Comparison of ENCODE assay signal across 28 cellular contexts in the genomic region with DNA sequence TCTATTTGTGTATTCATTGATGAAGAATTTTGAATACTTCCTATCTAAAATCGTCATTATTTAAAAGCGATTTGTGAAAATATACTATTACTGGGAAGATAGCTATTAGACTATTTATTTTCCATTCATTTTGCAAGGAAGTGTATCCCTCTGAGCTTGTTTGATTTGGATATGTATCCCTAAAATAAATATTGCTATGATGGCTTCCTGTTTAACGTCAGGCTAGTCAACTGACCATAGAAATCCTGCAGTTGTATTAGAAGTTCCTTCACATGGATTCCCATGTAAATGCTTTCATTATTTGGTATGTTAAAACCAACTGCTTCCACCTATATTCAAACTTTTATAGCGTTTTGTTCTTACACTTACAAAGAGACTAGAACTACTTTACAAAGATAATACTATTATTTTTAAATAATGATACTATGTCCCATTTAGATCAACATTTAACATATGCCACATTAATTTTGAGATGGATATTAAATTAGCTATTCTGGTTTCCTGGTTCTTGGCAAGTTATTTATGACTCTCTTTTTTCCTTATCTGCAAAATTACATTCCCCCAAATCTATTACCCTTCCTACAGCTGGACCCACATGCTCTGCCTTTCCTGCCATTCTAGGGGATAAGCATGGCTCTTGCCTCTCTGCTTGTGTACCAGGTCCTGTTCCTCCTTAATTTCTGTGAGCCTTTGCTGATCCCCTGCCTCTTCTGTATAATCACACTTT.
"Had no signal": no experiment of that assay in that cellular context is flagged by ENCODE, and none has a peak within 500 bp of the region (broad histone marks: within the 10 kb centered on the region; RNA-seq: fewer than 3 reads in every experiment).

No MANE protein-coding gene starts in this region.

- H3K27ac Mint-ChIP-seq: activated CD4-positive, alpha-beta memory T cell treated with anti-CD3 and anti-CD28 coated beads for 36 hours; activated CD4-positive, alpha-beta T cell treated with anti-CD3 and anti-CD28 coated beads, Interleukin-2, amount 10 ng/mL, durations not matched to agents 7 days and 5 days; activated naive CD4-positive, alpha-beta T cell treated with anti-CD3 and anti-CD28 coated beads for 36 hours; activated naive CD8-positive, alpha-beta T cell; T-cell had no signal

- H3K4me1 Mint-ChIP-seq: activated CD4-positive, alpha-beta T cell treated with anti-CD3 and anti-CD28 coated beads, Interleukin-2, amount 10 ng/mL, durations not matched to agents 7 days and 5 days; T-cell had no signal

- FAIRE-seq: RCC 7860 had no signal

- DNase-seq: activated CD4-positive, alpha-beta memory T cell treated with anti-CD3 and anti-CD28 coated beads for 36 hours; activated CD4-positive, alpha-beta T cell treated with anti-CD3 and anti-CD28 coated beads, Interleukin-2, amount 10 ng/mL, durations not matched to agents 7 days and 5 days; activated CD4-positive, CD25-positive, alpha-beta regulatory T cell; activated CD8-positive, alpha-beta memory T cell treated with anti-CD3 and anti-CD28 coated beads for 24 hours; activated effector memory CD4-positive, alpha-beta T cell treated with anti-CD3 and anti-CD28 coated beads, Interleukin-2, amount 50 U/mL, for 16 hours; activated naive CD4-positive, alpha-beta T cell treated with anti-CD3 and anti-CD28 coated beads for 36 hours; activated T-cell treated with anti-CD3 and anti-CD28 coated beads, Interleukin-2, amount 50 U/mL, for 4 hours; caudate nucleus; Kasumi-1; KBM-7; NCI-H1105 treated with DMSO at 0.1 percent for 48 hours; NCI-H146; NCI-H187 treated with DMSO at 0.1 percent for 48 hours; NCI-H2171; NCI-H2227 treated with DMSO at 0.1 percent for 48 hours; NCI-H526; NCI-H82; NK-92 treated with Interleukin-12 subunit alpha and Interleukin-12 subunit beta, amount 100 ng/mL, for 24 hours; OCI-M1; SHP77; T-cell; T-helper 2 cell; T1000 had no signal

- H3K36me3 Mint-ChIP-seq: activated CD4-positive, alpha-beta memory T cell treated with anti-CD3 and anti-CD28 coated beads for 36 hours; activated naive CD8-positive, alpha-beta T cell; T-cell had no signal

- H3K9me3 ChIP-seq: breast epithelium, SJSA1 had no signal

- ATAC-seq: activated T-cell treated with anti-CD3 and anti-CD28 coated beads, Interleukin-2, amount 50 U/mL, for 4 hours; T-cell had no signal

- H3K27ac ChIP-seq: breast epithelium, SJSA1, VCaP had no signal

- H3K4me3 Mint-ChIP-seq: activated CD4-positive, alpha-beta memory T cell treated with anti-CD3 and anti-CD28 coated beads for 36 hours; activated CD4-positive, alpha-beta T cell treated with anti-CD3 and anti-CD28 coated beads, Interleukin-2, amount 10 ng/mL, durations not matched to agents 7 days and 5 days; activated naive CD4-positive, alpha-beta T cell treated with anti-CD3 and anti-CD28 coated beads for 36 hours; activated naive CD8-positive, alpha-beta T cell; activated T-cell treated with anti-CD3 and anti-CD28 coated beads, Interleukin-2, amount 50 U/mL, for 4 hours; T-cell had no signal

- H3K36me3 ChIP-seq: breast epithelium, SJSA1 had no signal

- H3K27me3 Mint-ChIP-seq: activated CD4-positive, alpha-beta memory T cell treated with anti-CD3 and anti-CD28 coated beads for 36 hours; activated naive CD8-positive, alpha-beta T cell had no signal

- H3K4me3 ChIP-seq: breast epithelium, SJSA1 had no signal

- H3K27me3 ChIP-seq: breast epithelium, SJSA1 had no signal

- H3K9me3 Mint-ChIP-seq: activated CD4-positive, alpha-beta memory T cell treated with anti-CD3 and anti-CD28 coated beads for 36 hours; activated CD4-positive, alpha-beta T cell treated with anti-CD3 and anti-CD28 coated beads, Interleukin-2, amount 10 ng/mL, durations not matched to agents 7 days and 5 days; activated naive CD4-positive, alpha-beta T cell treated with anti-CD3 and anti-CD28 coated beads for 36 hours; activated T-cell treated with anti-CD3 and anti-CD28 coated beads, Interleukin-2, amount 50 U/mL, for 4 hours; T-cell had no signal

- H3K4me1 ChIP-seq: breast epithelium had no signal
